Comparison of ENCODE assay signal across 8 cellular contexts in the genomic region with DNA sequence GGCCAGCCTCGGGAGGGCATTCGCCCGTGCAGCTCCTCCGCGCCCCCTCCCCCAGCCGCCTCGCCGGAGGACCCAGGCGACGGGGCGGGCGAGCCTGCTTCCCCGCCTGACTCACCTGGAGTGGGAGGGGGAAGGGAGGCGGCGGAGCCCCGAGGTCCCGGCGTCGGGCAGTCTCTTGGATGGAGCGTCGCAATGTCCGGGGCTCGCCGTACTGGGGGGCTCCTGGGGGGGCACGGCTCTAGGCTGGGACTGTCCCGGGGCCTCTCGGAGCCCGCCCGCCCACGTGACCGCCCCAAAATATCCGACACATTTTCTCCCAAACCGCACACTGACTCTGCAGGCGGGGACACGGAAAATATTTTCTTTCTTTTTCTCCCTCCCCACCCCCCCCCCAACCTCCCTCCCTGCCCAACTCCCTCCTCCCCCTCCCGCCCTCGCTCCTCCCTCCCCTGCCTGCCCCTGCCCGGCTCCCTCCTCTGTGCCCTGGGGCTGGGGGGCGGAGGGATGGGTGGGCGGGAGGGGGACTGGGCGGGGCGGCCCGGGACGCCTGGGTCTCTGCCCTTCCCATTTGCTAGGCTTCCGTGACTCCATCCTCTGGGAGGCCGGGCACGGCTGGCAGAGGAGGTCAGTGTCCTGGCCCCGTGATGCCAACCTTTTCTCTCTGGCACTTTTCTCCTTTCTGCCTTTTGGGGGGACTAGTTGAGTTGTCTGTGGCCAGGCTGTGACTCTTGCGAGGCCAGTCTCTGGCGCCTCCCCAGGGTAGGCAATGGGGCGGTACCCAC. TPM values are rescaled to one million over a fixed set of nuclear protein-coding genes. Genes with fewer than 3 reads are reported as not detected.
DNase-seq lines count a peak whose midpoint lies in the region; ATAC-seq and TF ChIP-seq lines count a peak whose summit lies in the region.

A gene (minus strand): TSS at position 351 of the 782 bp plus-strand sequence. CDS start 4,664 bp downstream, outside the sequence.

- H3K79me2 ChIP-seq in DOHH2 (ENCODE audit: control insufficient read depth, low read length), result no peaks in the 10 kb centered on the region

- TF ChIP-seq CTCF in DOHH2 (IDR thresholded peaks at IDR 0.05; ENCODE audit: low read depth, low read length, poor library complexity, severe bottlenecking) (no peak), right lobe of liver (IDR thresholded peaks at IDR 0.05) (no peak)

- 0 out of 2 replicates have a peak, but pooled peaks cover 2% of the 10 kb centered on the region for H3F3A ChIP-seq in DOHH2 (ENCODE audit: control insufficient read depth, insufficient read depth)

- H4K20me1 ChIP-seq in DOHH2 (ENCODE audit: control insufficient read depth, insufficient read depth, low read depth, low read length), result no peaks in the 10 kb centered on the region

- H3K9me2 ChIP-seq in DOHH2 (replicated peaks; ENCODE audit: control insufficient read depth, low read length), result no peaks in the 10 kb centered on the region

- H3K36me3 ChIP-seq in DOHH2 (ENCODE audit: control insufficient read depth, low read length) (no peaks in the 10 kb centered on the region), right lobe of liver (no peaks in the 10 kb centered on the region)

- H3K4me1 ChIP-seq in DOHH2 (ENCODE audit: control insufficient read depth, low read length) (peaks cover 16% of the 10 kb centered on the region), right lobe of liver (peaks cover 0 to 4% (median 0%) of the 10 kb centered on the region in 4 donors)

- intact Hi-C loops in right lobe of liver (cut with DNase I), result no loop called here

- H3K27me3 ChIP-seq in DOHH2 (ENCODE audit: control insufficient read depth, low read length) (peaks cover 61% of the 10 kb centered on the region), right lobe of liver (no peaks in the 10 kb centered on the region)

- peak; percentile 34 to 54 (median 44) for ATAC-seq in right lobe of liver

- peak; percentile 71 for DNase-seq in LHCN-M2 (ENCODE audit: low read depth)
- peak; percentile 78 to 82 for DNase-seq in activated CD4-positive, alpha-beta T cell treated with anti-CD3 and anti-CD28 coated beads, Interleukin-2, amount 50 U/mL, for 4 hours
- no peak for DNase-seq in dermis microvascular lymphatic vessel endothelial cell (ENCODE audit: low read depth in 2 of 2)
- peak in 1 of 3 donors; percentile 52 for DNase-seq in right lobe of liver
- DNase-seq in stimulated activated CD8-positive, alpha-beta memory T cell treated with anti-CD3 and anti-CD28 coated beads, Interleukin-15, amount 100 ng/mL, for 48 hours (ENCODE audit: low read depth in 2 of 2), result peak; percentile 49 to 60
- no peak for DNase-seq in Kasumi-1 (lab: John Stamatoyannopoulos, UW)
- no peak for DNase-seq in SKM-1 (lab: John Stamatoyannopoulos, UW; ENCODE audit: unreplicated experiment)

- H3K4me3 ChIP-seq in DOHH2 (ENCODE audit: low read length), result peak within 1 kb of the TSS; percentile 73
- peak within 1 kb of the TSS; percentile 37 to 44 (median 43) for H3K4me3 ChIP-seq in right lobe of liver

- TF ChIP-seq POLR2A in right lobe of liver (IDR thresholded peaks at IDR 0.05), result no peak

- no peak within 1 kb of the TSS for H3K27ac ChIP-seq in DOHH2 (ENCODE audit: low read depth, low read length)
- peak within 1 kb of the TSS in 2 of 3 donors; percentile 3 to 29 for H3K27ac ChIP-seq in right lobe of liver

- 0% methylated on average over 19 of the region's 51 CpGs for WGBS in right lobe of liver (ENCODE audit: insufficient coverage, low coverage, low lambda C conversion rate, missing lambda C conversion rate)

- no peaks in the 10 kb centered on the region for H3K9me3 ChIP-seq in DOHH2 (ENCODE audit: control insufficient read depth, insufficient read depth, low read length)
- H3K9me3 ChIP-seq in right lobe of liver, result no peaks in the 10 kb centered on the region

- peak within 1 kb of the TSS; percentile 87 for H3K4me2 ChIP-seq in DOHH2 (ENCODE audit: low read length)

RNA-seq across cellular contexts. Expression of the gene that starts here (rescaled TPM):
- total RNA-seq in LHCN-M2 (2014; rRNA removed), result 16.9 and 17.1 TPM in 2 replicates
- polyA plus RNA-seq in LHCN-M2 (2012), result 18.2 TPM
- 11.9 and 13.1 TPM in 2 replicates for total RNA-seq in dermis microvascular lymphatic vessel endothelial cell
- total RNA-seq in right lobe of liver, result 1 to 10 TPM; 1.9 to 2.4 (median 2.1) TPM

Comparison
In these comparisons a context has a peak if more than half of its experiments do, and no peak if none do; other contexts are left out.
1. DNase-seq: peak in LHCN-M2 (single experiment), activated CD4-positive, alpha-beta T cell treated with anti-CD3 and anti-CD28 coated beads, Interleukin-2, amount 50 U/mL, for 4 hours (2 of 2) and stimulated activated CD8-positive, alpha-beta memory T cell treated with anti-CD3 and anti-CD28 coated beads, Interleukin-15, amount 100 ng/mL, for 48 hours (2 of 2); none in dermis microvascular lymphatic vessel endothelial cell (0 of 2), Kasumi-1 (0 of 2) and SKM-1 (single experiment).